In the genomic region with DNA sequence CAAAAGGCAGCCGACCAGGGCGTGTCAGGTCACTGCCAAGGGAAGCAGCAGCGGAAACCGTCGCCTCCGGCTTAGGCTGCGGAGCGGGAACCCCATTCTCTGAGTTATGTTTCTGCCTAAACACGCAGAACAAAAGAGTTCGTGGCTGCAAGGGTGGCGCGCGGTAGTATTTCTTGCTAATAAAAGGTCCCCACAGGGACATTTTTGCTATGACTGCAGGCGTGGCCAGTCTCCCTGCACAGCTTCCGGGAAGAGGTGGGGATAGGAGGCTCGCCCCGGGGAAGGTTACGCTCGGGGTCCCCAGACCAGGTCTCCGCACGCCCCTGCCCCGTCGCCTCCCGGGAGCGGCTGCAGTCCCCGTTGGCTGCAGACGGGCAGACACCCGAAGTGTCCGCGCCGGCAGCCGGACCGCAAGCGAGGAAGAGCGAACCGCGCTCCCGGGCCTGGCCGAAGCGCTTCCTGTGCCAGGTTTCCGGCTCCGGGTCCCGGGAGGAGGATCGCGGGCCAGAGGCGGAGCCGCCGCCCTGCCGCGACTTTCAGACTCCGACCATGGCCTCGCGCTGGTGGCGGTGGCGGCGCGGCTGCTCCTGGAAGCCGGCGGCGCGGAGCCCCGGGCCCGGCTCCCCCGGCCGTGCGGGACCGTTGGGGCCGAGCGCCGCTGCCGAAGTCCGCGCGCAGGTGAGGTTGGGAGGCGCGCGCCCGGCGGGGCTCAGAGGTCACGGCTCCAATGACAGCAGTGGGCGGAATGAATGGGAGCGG, we compare ENCODE assay signal across 8 cellular contexts. TPM values are rescaled to one million over a fixed set of nuclear protein-coding genes. Genes with fewer than 3 reads are reported as not detected.
DNase-seq lines count a peak whose midpoint lies in the region; ATAC-seq and TF ChIP-seq lines count a peak whose summit lies in the region.

A gene with protein sequence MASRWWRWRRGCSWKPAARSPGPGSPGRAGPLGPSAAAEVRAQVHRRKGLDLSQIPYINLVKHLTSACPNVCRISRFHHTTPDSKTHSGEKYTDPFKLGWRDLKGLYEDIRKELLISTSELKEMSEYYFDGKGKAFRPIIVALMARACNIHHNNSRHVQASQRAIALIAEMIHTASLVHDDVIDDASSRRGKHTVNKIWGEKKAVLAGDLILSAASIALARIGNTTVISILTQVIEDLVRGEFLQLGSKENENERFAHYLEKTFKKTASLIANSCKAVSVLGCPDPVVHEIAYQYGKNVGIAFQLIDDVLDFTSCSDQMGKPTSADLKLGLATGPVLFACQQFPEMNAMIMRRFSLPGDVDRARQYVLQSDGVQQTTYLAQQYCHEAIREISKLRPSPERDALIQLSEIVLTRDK (plus strand): TSS at position 539 of the 759 bp plus-strand sequence. CDS start 11 bp downstream, at position 550.

- peak; percentile 23 to 82 (median 59) for DNase-seq in CD8-positive, alpha-beta T cell
- DNase-seq in OCI-LY7 (ENCODE audit: low spot score): peak; percentile 79
- DNase-seq in activated T-cell treated with anti-CD3 and anti-CD28 coated beads for 4 hours: peak; percentile 43
- no peak for DNase-seq in epithelial cell of proximal tubule (ENCODE audit: low read depth)
- DNase-seq in stimulated activated CD8-positive, alpha-beta memory T cell treated with anti-CD3 and anti-CD28 coated beads, Interleukin-7, amount 100 ng/mL, for 4 hours (ENCODE audit: low read depth in 2 of 2): peak; percentile 45 to 57

- no peaks in the 10 kb centered on the region for H3K9me2 ChIP-seq in OCI-LY7 (ENCODE audit: insufficient read depth, low read length)

- H3K4me1 ChIP-seq in CD8-positive, alpha-beta T cell (ENCODE audit: insufficient read depth, low read length): peaks cover 18% of the 10 kb centered on the region
- H3K4me1 ChIP-seq in OCI-LY7 (ENCODE audit: insufficient read depth, low read length, poor library complexity, severe bottlenecking) (peaks cover 14% of the 10 kb centered on the region), mucosa of stomach (ENCODE audit: control insufficient read depth, insufficient read depth, low read length) (peaks cover 10% of the 10 kb centered on the region)

- H3K4me1 Mint-ChIP-seq in CD8-positive, alpha-beta T cell (ENCODE audit: low read depth): peaks cover 35% of the 10 kb centered on the region

- POLR2A ChIA-PET in CD8-positive, alpha-beta T cell (lab: Charles Lee): interaction anchor here (0.7 to 1.7 kb wide), 2 partner anchors 11 to 163 kb away, joined by 3 to 4 read pairs; a partner anchor contains a TSS
- POLR2A ChIA-PET in OCI-LY7 (lab: Charles Lee): interaction anchor here (0.6 to 2.3 kb wide), 10 partner anchors 11 to 539 kb away, joined by 3 to 9 read pairs (median 3); no protein-coding TSS in a partner anchor

- no peaks in the 10 kb centered on the region for H3K27me3 Mint-ChIP-seq in CD8-positive, alpha-beta T cell (ENCODE audit: low read depth)

- no peaks in the 10 kb centered on the region for H3K36me3 ChIP-seq in CD8-positive, alpha-beta T cell (ENCODE audit: insufficient read depth, low read length)
- H3K36me3 ChIP-seq in OCI-LY7 (ENCODE audit: insufficient read depth, low read length) (peaks cover 29% of the 10 kb centered on the region), mucosa of stomach (ENCODE audit: control insufficient read depth, insufficient read depth, low read length) (no peaks in the 10 kb centered on the region)

- peak within 1 kb of the TSS; percentile 94 for H3K4me3 Mint-ChIP-seq in CD8-positive, alpha-beta T cell

- H3K4me3 ChIP-seq in CD8-positive, alpha-beta T cell (ENCODE audit: low read depth, low read length): peak within 1 kb of the TSS; percentile 85
- H3K4me3 ChIP-seq in OCI-LY7 (ENCODE audit: low read depth, low read length, poor library complexity, severe bottlenecking) (peak within 1 kb of the TSS; percentile 78), epithelial cell of proximal tubule (ENCODE audit: low read depth, low read length) (peak within 1 kb of the TSS; percentile 80), mucosa of stomach (ENCODE audit: low read length) (peak within 1 kb of the TSS; percentile 81)

- peak within 1 kb of the TSS; percentile 93 for H3K27ac Mint-ChIP-seq in CD8-positive, alpha-beta T cell

- intact Hi-C loops in CD8-positive, alpha-beta T cell (cut with DNase I, micrococcal nuclease): loop anchor here (1.0 to 10.0 kb wide), 6 partner anchors 12 to 545 kb away; a partner anchor contains a TSS
- intact Hi-C loops in OCI-LY7 (cut with micrococcal nuclease; ENCODE audit: unreplicated experiment): loop anchor here (1.0 to 10.0 kb wide), 2 partner anchors 362 to 457 kb away; a partner anchor contains a TSS

- H3K27ac ChIP-seq in CD8-positive, alpha-beta T cell (ENCODE audit: low read depth, low read length): peak within 1 kb of the TSS; percentile 69
- H3K27ac ChIP-seq in OCI-LY7 (ENCODE audit: low read depth, low read length, poor library complexity, severe bottlenecking): peak within 1 kb of the TSS; percentile 79

- H3K27me3 ChIP-seq in CD8-positive, alpha-beta T cell (ENCODE audit: insufficient read depth, low read length): no peaks in the 10 kb centered on the region
- no peaks in the 10 kb centered on the region for H3K27me3 ChIP-seq in mucosa of stomach (ENCODE audit: control insufficient read depth, insufficient read depth, low read length)

- H2AFZ ChIP-seq in OCI-LY7 (ENCODE audit: low read length): peak within 1 kb of the TSS; percentile 94

- no TSS peak for BruUV-seq in OCI-LY7 (replicated peaks; lab: Mats Ljungman, UMichigan)

- no peaks in the 10 kb centered on the region for H3K9me3 ChIP-seq in CD8-positive, alpha-beta T cell (ENCODE audit: low read length)
- H3K9me3 ChIP-seq in OCI-LY7 (ENCODE audit: low read length) (no peaks in the 10 kb centered on the region), mucosa of stomach (ENCODE audit: control insufficient read depth, low read length) (no peaks in the 10 kb centered on the region)

- no peak for TF ChIP-seq CTCF in CD8-positive, alpha-beta T cell (IDR thresholded peaks at IDR 0.05)
- TF ChIP-seq CTCF in OCI-LY7 (conservative IDR thresholded peaks at IDR 0.05; ENCODE audit: low read length): no peak
- no peak for TF ChIP-seq CTCF in epithelial cell of proximal tubule (conservative IDR thresholded peaks at IDR 0.05; ENCODE audit: low read depth, low read length)

- H3K4me2 ChIP-seq in OCI-LY7 (ENCODE audit: low read length): peak within 1 kb of the TSS; percentile 82

- no peaks in the 10 kb centered on the region for H4K20me1 ChIP-seq in OCI-LY7 (ENCODE audit: insufficient read depth, low read length)

- peaks cover 15% of the 10 kb centered on the region for H3K36me3 Mint-ChIP-seq in CD8-positive, alpha-beta T cell

- H3K9me3 Mint-ChIP-seq in CD8-positive, alpha-beta T cell: no peaks in the 10 kb centered on the region

- peaks cover 43% of the 10 kb centered on the region for H3K79me2 ChIP-seq in OCI-LY7 (ENCODE audit: insufficient read depth, low read depth, low read length)

- peak within 1 kb of the TSS; percentile 69 for H3K9ac ChIP-seq in mucosa of stomach (ENCODE audit: low read length)

- CTCF ChIA-PET in CD8-positive, alpha-beta T cell (lab: Charles Lee): interaction anchor here (0.8 to 2.9 kb wide), 6 partner anchors 12 to 362 kb away, joined by 3 to 12 read pairs (median 4); no protein-coding TSS in a partner anchor
- CTCF ChIA-PET in OCI-LY7 (lab: Charles Lee; ENCODE audit: unreplicated experiment): no interaction called here

- ATAC-seq in CD8-positive, alpha-beta T cell: peak; percentile 73
- ATAC-seq in GM19351 (IDR thresholded peaks at IDR 0.05; ENCODE audit: unreplicated experiment) (peak; percentile 81), HG03469 (IDR thresholded peaks at IDR 0.05; ENCODE audit: unreplicated experiment) (peak; percentile 57)

RNA-seq across cellular contexts. Expression of the gene that starts here (rescaled TPM):
- 1 to 10 TPM; 3.4 to 3.7 TPM for total RNA-seq in CD8-positive, alpha-beta T cell
- total RNA-seq in OCI-LY7 (2014; rRNA removed; shearing (Covaris generic)): 16.9 and 23.0 TPM in 2 replicates
- 18.4 and 20.4 TPM in 2 replicates for total RNA-seq in OCI-LY7 (2022)
- total RNA-seq in epithelial cell of proximal tubule: 8.8 and 25.0 TPM in 2 replicates
